24 cellular contexts compared by ENCODE assay signal in genomic region chr11:132872223-132872622, GRCh38.
"Had no signal": no experiment of that assay in that cellular context is flagged by ENCODE, and none has a peak within 500 bp of the region (broad histone marks: within the 10 kb centered on the region; RNA-seq: fewer than 3 reads in every experiment).

No MANE protein-coding gene starts in this region.

- H3K27me3 Mint-ChIP-seq: stimulated activated naive CD8-positive, alpha-beta T cell treated with anti-CD3 and anti-CD28 coated beads, Interleukin-15, Interleukin-2, amounts not matched to agents 100 ng/mL and 50 ng/mL, for 24 hours had no signal

- H3K36me3 Mint-ChIP-seq: activated naive CD8-positive, alpha-beta T cell treated with anti-CD3 and anti-CD28 coated beads, Interleukin-2, amount 10 ng/mL, durations not matched to agents 7 days and 5 days; stimulated activated effector memory CD8-positive, alpha-beta T cell treated with anti-CD3 and anti-CD28 coated beads, Interleukin-12 subunit alpha, Interleukin-12 subunit beta, amount 100 ng/mL, for 72 hours; type B pancreatic cell had no signal

- DNase-seq: activated CD4-positive, alpha-beta T cell treated with anti-CD3 and anti-CD28 coated beads for 48 hours; activated CD4-positive, alpha-beta T cell treated with anti-CD3 and anti-CD28 coated beads, Interleukin-2, amount 50 U/mL, for 48 hours; activated CD8-positive, alpha-beta memory T cell treated with anti-CD3 and anti-CD28 coated beads for 24 hours; activated effector memory CD4-positive, alpha-beta T cell treated with anti-CD3 and anti-CD28 coated beads, Interleukin-2, amount 50 U/mL, for 16 hours; activated naive CD4-positive, alpha-beta T cell treated with anti-CD3 and anti-CD28 coated beads for 36 hours; activated naive CD8-positive, alpha-beta T cell treated with anti-CD3 and anti-CD28 coated beads, Interleukin-2, amount 10 ng/mL, durations not matched to agents 7 days and 5 days; brain microvascular endothelial cell; dorsolateral prefrontal cortex; effector memory CD4-positive, alpha-beta T cell; erythroblast; head of caudate nucleus; hippocampal formation; left cardiac atrium; left ventricle myocardium superior; nephron progenitor cell; stimulated activated CD4-positive, alpha-beta T cell treated with anti-CD3 and anti-CD28 coated beads, Interleukin-12 subunit alpha, Interleukin-12 subunit beta, amount 100 ng/mL, for 4 hours; stimulated activated CD4-positive, alpha-beta T cell treated with anti-CD3 and anti-CD28 coated beads, Interleukin-4, amount 100 ng/mL, for 1 hour; WERI-Rb-1 had no signal

- H3K9me3 Mint-ChIP-seq: activated naive CD4-positive, alpha-beta T cell treated with anti-CD3 and anti-CD28 coated beads for 36 hours; activated naive CD8-positive, alpha-beta T cell treated with anti-CD3 and anti-CD28 coated beads, Interleukin-2, amount 10 ng/mL, durations not matched to agents 7 days and 5 days; activated T-helper 1 cell treated with anti-CD3 and anti-CD28 coated beads, Interleukin-12 subunit alpha, Interleukin-12 subunit beta, Interleukin-2, Interleukin-4 antibody, amounts not matched to agents 30 ng/mL and 10 ng/mL and 1 ng/mL, durations not matched to agents 14 hours and 24 hours and 36 hours; nephron progenitor cell; stimulated activated effector memory CD8-positive, alpha-beta T cell treated with anti-CD3 and anti-CD28 coated beads, Interleukin-12 subunit alpha, Interleukin-12 subunit beta, amount 100 ng/mL, for 72 hours; stimulated activated naive CD8-positive, alpha-beta T cell treated with anti-CD3 and anti-CD28 coated beads, Interleukin-15, Interleukin-2, amounts not matched to agents 100 ng/mL and 50 ng/mL, for 24 hours; type B pancreatic cell had no signal

- H3K4me1 Mint-ChIP-seq: stimulated activated effector memory CD8-positive, alpha-beta T cell treated with anti-CD3 and anti-CD28 coated beads, Interleukin-12 subunit alpha, Interleukin-12 subunit beta, amount 100 ng/mL, for 72 hours had no signal

- ATAC-seq: activated CD4-positive, CD25-positive, alpha-beta regulatory T cell treated with anti-CD3 and anti-CD28 coated beads, Interleukin-2, amount 50 U/mL, for 24 hours; left cardiac atrium; left ventricle myocardium superior; sciatic nerve; stimulated activated effector memory CD8-positive, alpha-beta T cell treated with anti-CD3 and anti-CD28 coated beads, Interleukin-12 subunit alpha, Interleukin-12 subunit beta, amount 100 ng/mL, for 72 hours had no signal

- H3K4me3 Mint-ChIP-seq: activated naive CD4-positive, alpha-beta T cell treated with anti-CD3 and anti-CD28 coated beads for 36 hours; activated naive CD8-positive, alpha-beta T cell treated with anti-CD3 and anti-CD28 coated beads, Interleukin-2, amount 10 ng/mL, durations not matched to agents 7 days and 5 days; activated T-helper 1 cell treated with anti-CD3 and anti-CD28 coated beads, Interleukin-12 subunit alpha, Interleukin-12 subunit beta, Interleukin-2, Interleukin-4 antibody, amounts not matched to agents 30 ng/mL and 10 ng/mL and 1 ng/mL, durations not matched to agents 14 hours and 24 hours and 36 hours; nephron progenitor cell; stimulated activated effector memory CD8-positive, alpha-beta T cell treated with anti-CD3 and anti-CD28 coated beads, Interleukin-12 subunit alpha, Interleukin-12 subunit beta, amount 100 ng/mL, for 72 hours; stimulated activated naive CD8-positive, alpha-beta T cell treated with anti-CD3 and anti-CD28 coated beads, Interleukin-15, Interleukin-2, amounts not matched to agents 100 ng/mL and 50 ng/mL, for 24 hours; type B pancreatic cell had no signal
